Comparison of ENCODE assay signal across 8 cellular contexts in genomic region chr17:45148183-45149036, GRCh38. TPM values are rescaled to one million over a fixed set of nuclear protein-coding genes. Genes with fewer than 3 reads are reported as not detected.
DNase-seq lines count a peak whose midpoint lies in the region; ATAC-seq and TF ChIP-seq lines count a peak whose summit lies in the region.

A gene with protein sequence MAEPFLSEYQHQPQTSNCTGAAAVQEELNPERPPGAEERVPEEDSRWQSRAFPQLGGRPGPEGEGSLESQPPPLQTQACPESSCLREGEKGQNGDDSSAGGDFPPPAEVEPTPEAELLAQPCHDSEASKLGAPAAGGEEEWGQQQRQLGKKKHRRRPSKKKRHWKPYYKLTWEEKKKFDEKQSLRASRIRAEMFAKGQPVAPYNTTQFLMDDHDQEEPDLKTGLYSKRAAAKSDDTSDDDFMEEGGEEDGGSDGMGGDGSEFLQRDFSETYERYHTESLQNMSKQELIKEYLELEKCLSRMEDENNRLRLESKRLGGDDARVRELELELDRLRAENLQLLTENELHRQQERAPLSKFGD (plus strand): TSS chr17:45148475. CDS start chr17:45149191, 716 bp downstream.

- ATAC-seq in CD8-positive, alpha-beta T cell, result peak; percentile 80
- peak; percentile 45 for ATAC-seq in GM19468 (IDR thresholded peaks at IDR 0.05; ENCODE audit: extremely low read depth, unreplicated experiment)
- ATAC-seq in lower lobe of right lung, result peak; percentile 88 to 93

- no peaks in the 10 kb centered on the region for H3K27me3 Mint-ChIP-seq in CD8-positive, alpha-beta T cell (ENCODE audit: low read depth)

- H3K4me3 ChIP-seq in CD8-positive, alpha-beta T cell (ENCODE audit: low read depth, low read length), result peak within 1 kb of the TSS; percentile 80
- peak within 1 kb of the TSS; percentile 71 for H3K4me3 ChIP-seq in lower lobe of right lung

- no peaks in the 10 kb centered on the region for H3K9me3 Mint-ChIP-seq in CD8-positive, alpha-beta T cell

- peak within 1 kb of the TSS; percentile 100 for H3K27ac Mint-ChIP-seq in CD8-positive, alpha-beta T cell

- POLR2A ChIA-PET in CD8-positive, alpha-beta T cell (lab: Charles Lee), result interaction anchor here (0.6 to 8.5 kb wide), 30 partner anchors 10 to 937 kb away, joined by 3 to 404 read pairs (median 6); partner anchors contain the start of genes ACBD4, EFTUD2, FMNL1 and HEXIM2

- peak within 1 kb of the TSS; percentile 84 for H3K27ac ChIP-seq in CD8-positive, alpha-beta T cell (ENCODE audit: low read depth, low read length)
- peak within 1 kb of the TSS; percentile 98 for H3K27ac ChIP-seq in lower lobe of right lung

- CTCF ChIA-PET in CD8-positive, alpha-beta T cell (lab: Charles Lee), result interaction anchor here (0.6 to 12.7 kb wide), 10 partner anchors 12 to 241 kb away, joined by 3 to 239 read pairs (median 17); partner anchors contain the start of genes ACBD4, FMNL1, HEXIM2 and MAP3K14

- no peaks in the 10 kb centered on the region for H3K27me3 ChIP-seq in CD8-positive, alpha-beta T cell (ENCODE audit: insufficient read depth, low read length)
- no peaks in the 10 kb centered on the region for H3K27me3 ChIP-seq in lower lobe of right lung (ENCODE audit: low read depth)

- H3K9me3 ChIP-seq in CD8-positive, alpha-beta T cell (ENCODE audit: low read length), result no peaks in the 10 kb centered on the region
- no peaks in the 10 kb centered on the region for H3K9me3 ChIP-seq in lower lobe of right lung

- H3K36me3 ChIP-seq in CD8-positive, alpha-beta T cell (ENCODE audit: insufficient read depth, low read length), result no peaks in the 10 kb centered on the region
- no peaks in the 10 kb centered on the region for H3K36me3 ChIP-seq in lower lobe of right lung

- H3K4me3 Mint-ChIP-seq in CD8-positive, alpha-beta T cell, result peak within 1 kb of the TSS; percentile 98

- peak; percentile 98 to 99 (median 99) for DNase-seq in CD8-positive, alpha-beta T cell
- DNase-seq in HS-5 (ENCODE audit: low read depth) (peak; percentile 98), lower lobe of right lung (peak; percentile 100)
- DNase-seq in NK-92 treated with Interleukin-12 subunit alpha and Interleukin-12 subunit beta, amount 100 ng/mL, for 24 hours (lab: John Stamatoyannopoulos, UW), result peak; percentile 99
- DNase-seq in activated CD8-positive, alpha-beta memory T cell treated with anti-CD3 and anti-CD28 coated beads for 24 hours, result peak; percentile 99
- DNase-seq in effector CD4-positive, alpha-beta T cell, result peak; percentile 99
- peak; percentile 97 to 98 (median 98) for DNase-seq in stimulated activated CD4-positive, alpha-beta T cell treated with anti-CD3 and anti-CD28 coated beads, TNF-alpha, amount 100 ng/mL, for 24 hours (ENCODE audit: low read depth in 3 of 3)

- TF ChIP-seq CTCF in CD8-positive, alpha-beta T cell (IDR thresholded peaks at IDR 0.05), result no peak
- TF ChIP-seq CTCF in lower lobe of right lung (IDR thresholded peaks at IDR 0.05), result no peak

- intact Hi-C loops in CD8-positive, alpha-beta T cell (cut with DNase I, micrococcal nuclease), result loop anchor here (1.0 to 5.0 kb wide), 12 partner anchors 13 to 371 kb away; partner anchors contain the start of genes ACBD4 (in 2 of the 2), HEXIM2 (in 2 of the 2), MAP3K14 (in 2 of the 2) and DCAKD (in 1 of the 2)
- intact Hi-C loops in lower lobe of right lung (cut with DNase I), result no loop called here

- peaks cover 41% of the 10 kb centered on the region for H3K4me1 ChIP-seq in CD8-positive, alpha-beta T cell (ENCODE audit: insufficient read depth, low read length)
- H3K4me1 ChIP-seq in lower lobe of right lung, result peaks cover 53% of the 10 kb centered on the region

- peaks cover 54% of the 10 kb centered on the region for H3K4me1 Mint-ChIP-seq in CD8-positive, alpha-beta T cell (ENCODE audit: low read depth)

- peaks cover 16% of the 10 kb centered on the region for H3K36me3 Mint-ChIP-seq in CD8-positive, alpha-beta T cell

RNA-seq across cellular contexts. Expression of the gene that starts here (rescaled TPM):
- total RNA-seq in CD8-positive, alpha-beta T cell, result 10 to 100 TPM; 76.5 to 77.2 TPM
- total RNA-seq in lower lobe of right lung, result 33.9 TPM

Comparison
In these comparisons a context has a peak if more than half of its experiments do, and no peak if none do; other contexts are left out.
1. Peak in every context shown above with its lines: DNase-seq, ATAC-seq, H3K4me3 ChIP-seq and H3K27ac ChIP-seq.